Comparison of ENCODE assay signal across 2 cellular contexts in genomic region chr3:122415104-122415744, GRCh38.
TF ChIP-seq lines count a peak whose summit lies in the region.

No MANE protein-coding gene starts in this region.

TF ChIP-seq in SK-N-SH, 30 proteins besides CTCF, POLR2A, EP300 and RAD21 (continued from another document):
- TF ChIP-seq, protein P1, sequence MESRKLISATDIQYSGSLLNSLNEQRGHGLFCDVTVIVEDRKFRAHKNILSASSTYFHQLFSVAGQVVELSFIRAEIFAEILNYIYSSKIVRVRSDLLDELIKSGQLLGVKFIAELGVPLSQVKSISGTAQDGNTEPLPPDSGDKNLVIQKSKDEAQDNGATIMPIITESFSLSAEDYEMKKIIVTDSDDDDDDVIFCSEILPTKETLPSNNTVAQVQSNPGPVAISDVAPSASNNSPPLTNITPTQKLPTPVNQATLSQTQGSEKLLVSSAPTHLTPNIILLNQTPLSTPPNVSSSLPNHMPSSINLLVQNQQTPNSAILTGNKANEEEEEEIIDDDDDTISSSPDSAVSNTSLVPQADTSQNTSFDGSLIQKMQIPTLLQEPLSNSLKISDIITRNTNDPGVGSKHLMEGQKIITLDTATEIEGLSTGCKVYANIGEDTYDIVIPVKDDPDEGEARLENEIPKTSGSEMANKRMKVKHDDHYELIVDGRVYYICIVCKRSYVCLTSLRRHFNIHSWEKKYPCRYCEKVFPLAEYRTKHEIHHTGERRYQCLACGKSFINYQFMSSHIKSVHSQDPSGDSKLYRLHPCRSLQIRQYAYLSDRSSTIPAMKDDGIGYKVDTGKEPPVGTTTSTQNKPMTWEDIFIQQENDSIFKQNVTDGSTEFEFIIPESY (IDR thresholded peaks at IDR 0.05; ENCODE audit: borderline replicate concordance, low read depth) = no peak
- TF ChIP-seq FOXJ3 (CRISPR knock-in tag; IDR thresholded peaks at IDR 0.05) = no peak
- TF ChIP-seq EZH2phosphoT487 (IDR thresholded peaks at IDR 0.05; ENCODE audit: borderline replicate concordance, low read depth) = no peak
- TF ChIP-seq RFX5 (IDR thresholded peaks at IDR 0.05; ENCODE audit: low read length) = peak; percentile 70
- TF ChIP-seq MXI1 (IDR thresholded peaks at IDR 0.05; ENCODE audit: low read depth, low read length) = peak; percentile 19; the same call in 1 of the 2 replicates
- TF ChIP-seq, protein P2, sequence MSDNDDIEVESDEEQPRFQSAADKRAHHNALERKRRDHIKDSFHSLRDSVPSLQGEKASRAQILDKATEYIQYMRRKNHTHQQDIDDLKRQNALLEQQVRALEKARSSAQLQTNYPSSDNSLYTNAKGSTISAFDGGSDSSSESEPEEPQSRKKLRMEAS (IDR thresholded peaks at IDR 0.05; ENCODE audit: low read depth) = no peak

TF ChIP-seq in liver, 16 proteins besides CTCF, POLR2A, EP300 and RAD21 (continued from another document):
- TF ChIP-seq, protein P3, sequence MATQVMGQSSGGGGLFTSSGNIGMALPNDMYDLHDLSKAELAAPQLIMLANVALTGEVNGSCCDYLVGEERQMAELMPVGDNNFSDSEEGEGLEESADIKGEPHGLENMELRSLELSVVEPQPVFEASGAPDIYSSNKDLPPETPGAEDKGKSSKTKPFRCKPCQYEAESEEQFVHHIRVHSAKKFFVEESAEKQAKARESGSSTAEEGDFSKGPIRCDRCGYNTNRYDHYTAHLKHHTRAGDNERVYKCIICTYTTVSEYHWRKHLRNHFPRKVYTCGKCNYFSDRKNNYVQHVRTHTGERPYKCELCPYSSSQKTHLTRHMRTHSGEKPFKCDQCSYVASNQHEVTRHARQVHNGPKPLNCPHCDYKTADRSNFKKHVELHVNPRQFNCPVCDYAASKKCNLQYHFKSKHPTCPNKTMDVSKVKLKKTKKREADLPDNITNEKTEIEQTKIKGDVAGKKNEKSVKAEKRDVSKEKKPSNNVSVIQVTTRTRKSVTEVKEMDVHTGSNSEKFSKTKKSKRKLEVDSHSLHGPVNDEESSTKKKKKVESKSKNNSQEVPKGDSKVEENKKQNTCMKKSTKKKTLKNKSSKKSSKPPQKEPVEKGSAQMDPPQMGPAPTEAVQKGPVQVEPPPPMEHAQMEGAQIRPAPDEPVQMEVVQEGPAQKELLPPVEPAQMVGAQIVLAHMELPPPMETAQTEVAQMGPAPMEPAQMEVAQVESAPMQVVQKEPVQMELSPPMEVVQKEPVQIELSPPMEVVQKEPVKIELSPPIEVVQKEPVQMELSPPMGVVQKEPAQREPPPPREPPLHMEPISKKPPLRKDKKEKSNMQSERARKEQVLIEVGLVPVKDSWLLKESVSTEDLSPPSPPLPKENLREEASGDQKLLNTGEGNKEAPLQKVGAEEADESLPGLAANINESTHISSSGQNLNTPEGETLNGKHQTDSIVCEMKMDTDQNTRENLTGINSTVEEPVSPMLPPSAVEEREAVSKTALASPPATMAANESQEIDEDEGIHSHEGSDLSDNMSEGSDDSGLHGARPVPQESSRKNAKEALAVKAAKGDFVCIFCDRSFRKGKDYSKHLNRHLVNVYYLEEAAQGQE (IDR thresholded peaks at IDR 0.05) = no peak
- no peak for TF ChIP-seq YY1 (IDR thresholded peaks at IDR 0.05)
